1 cellular context compared by ENCODE assay signal in genomic region chr6:10449751-10450150, GRCh38.
TF ChIP-seq lines count a peak whose summit lies in the region.

No MANE protein-coding gene starts in this region.

TF ChIP-seq in K562, 482 proteins besides CTCF, POLR2A, EP300 and RAD21 (continued from another document and continues in another):
- TF ChIP-seq, protein P1, sequence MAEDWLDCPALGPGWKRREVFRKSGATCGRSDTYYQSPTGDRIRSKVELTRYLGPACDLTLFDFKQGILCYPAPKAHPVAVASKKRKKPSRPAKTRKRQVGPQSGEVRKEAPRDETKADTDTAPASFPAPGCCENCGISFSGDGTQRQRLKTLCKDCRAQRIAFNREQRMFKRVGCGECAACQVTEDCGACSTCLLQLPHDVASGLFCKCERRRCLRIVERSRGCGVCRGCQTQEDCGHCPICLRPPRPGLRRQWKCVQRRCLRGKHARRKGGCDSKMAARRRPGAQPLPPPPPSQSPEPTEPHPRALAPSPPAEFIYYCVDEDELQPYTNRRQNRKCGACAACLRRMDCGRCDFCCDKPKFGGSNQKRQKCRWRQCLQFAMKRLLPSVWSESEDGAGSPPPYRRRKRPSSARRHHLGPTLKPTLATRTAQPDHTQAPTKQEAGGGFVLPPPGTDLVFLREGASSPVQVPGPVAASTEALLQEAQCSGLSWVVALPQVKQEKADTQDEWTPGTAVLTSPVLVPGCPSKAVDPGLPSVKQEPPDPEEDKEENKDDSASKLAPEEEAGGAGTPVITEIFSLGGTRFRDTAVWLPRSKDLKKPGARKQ (CRISPR knock-in tag; IDR thresholded peaks at IDR 0.05), result no peak
- TF ChIP-seq EHMT2 (IDR thresholded peaks at IDR 0.05), result no peak
- no peak for TF ChIP-seq CBX2 (IDR thresholded peaks at IDR 0.05; ENCODE audit: insufficient read depth, low read length, poor library complexity, severe bottlenecking)
- no peak for TF ChIP-seq ZBTB49 (CRISPR knock-in tag; IDR thresholded peaks at IDR 0.05; ENCODE audit: borderline replicate concordance)
- TF ChIP-seq SLC30A9 (CRISPR knock-in tag; IDR thresholded peaks at IDR 0.05), result no peak
- peak; percentile 64; the same call in 1 of the 2 replicates for TF ChIP-seq ATF7 (IDR thresholded peaks at IDR 0.05)
- no peak for TF ChIP-seq CCNT2 (IDR thresholded peaks at IDR 0.05; ENCODE audit: borderline replicate concordance, extremely low read depth, insufficient read length, low read depth, low read length)
- TF ChIP-seq ZBED1 (IDR thresholded peaks at IDR 0.05), result no peak
- TF ChIP-seq ZNF589 (CRISPR knock-in tag; IDR thresholded peaks at IDR 0.05; ENCODE audit: low read depth), result no peak
- TF ChIP-seq MAFG (tag; conservative IDR thresholded peaks at IDR 0.05), result peak; percentile 76
- no peak for TF ChIP-seq ZC3H8 (IDR thresholded peaks at IDR 0.05)
- TF ChIP-seq DMBX1 (CRISPR knock-in tag; IDR thresholded peaks at IDR 0.05; ENCODE audit: borderline replicate concordance), result no peak
- no peak for TF ChIP-seq ZNF318 (IDR thresholded peaks at IDR 0.05; ENCODE audit: borderline replicate concordance in 1 of 2, low read depth in 1 of 2)
- peak in 1 of 2 experiments; percentile 30; a peak in 1 of 4 replicates for TF ChIP-seq FOXK2 (conservative IDR thresholded peaks at IDR 0.05 in 1 of 2, IDR thresholded peaks at IDR 0.05 in 1 of 2; ENCODE audit: low read depth in 2 of 2)
- no peak for TF ChIP-seq TCFL5 (CRISPR knock-in tag; conservative IDR thresholded peaks at IDR 0.05)
- no peak for TF ChIP-seq SAFB (IDR thresholded peaks at IDR 0.05; ENCODE audit: borderline replicate concordance, low read depth, low read length)
- no peak for TF ChIP-seq PCBP1 (IDR thresholded peaks at IDR 0.05; ENCODE audit: low read depth, low read length, poor library complexity, severe bottlenecking)
- TF ChIP-seq CREBBP (IDR thresholded peaks at IDR 0.05; ENCODE audit: low read depth, low read length), result no peak
- TF ChIP-seq MBD2 (IDR thresholded peaks at IDR 0.05; ENCODE audit: borderline replicate concordance, low read depth), result no peak
- TF ChIP-seq SMARCA4 (IDR thresholded peaks at IDR 0.05), result peak; percentile 45; the same call in 1 of the 2 replicates
- TF ChIP-seq ZNF445 (CRISPR knock-in tag; IDR thresholded peaks at IDR 0.05; ENCODE audit: low read depth), result no peak
- TF ChIP-seq CREB3L1 (IDR thresholded peaks at IDR 0.05; ENCODE audit: borderline replicate concordance, low read depth), result no peak
- peak; percentile 47; the same call in 1 of the 2 replicates for TF ChIP-seq JUND (IDR thresholded peaks at IDR 0.05; ENCODE audit: borderline replicate concordance, low read depth, low read length)
- peak; percentile 52; the same call in 1 of the 3 replicates for TF ChIP-seq JUND (tag; IDR thresholded peaks at IDR 0.05; ENCODE audit: borderline replicate concordance, low read depth, low read length)
- no peak for TF ChIP-seq JUNB (CRISPR knock-in tag; conservative IDR thresholded peaks at IDR 0.05)
- TF ChIP-seq TAL1 (IDR thresholded peaks at IDR 0.05), result no peak; the same call in 1 of the 2 replicates
- TF ChIP-seq ZBTB12 (CRISPR knock-in tag; IDR thresholded peaks at IDR 0.05), result no peak
- TF ChIP-seq TEAD1 (CRISPR knock-in tag; IDR thresholded peaks at IDR 0.05), result no peak
- TF ChIP-seq RBM25 (IDR thresholded peaks at IDR 0.05; ENCODE audit: low read depth, low read length, severe bottlenecking), result no peak
- TF ChIP-seq ZNF316 (IDR thresholded peaks at IDR 0.05), result peak; percentile 90
- TF ChIP-seq MAZ (CRISPR knock-in tag; conservative IDR thresholded peaks at IDR 0.05 in 1 of 2, IDR thresholded peaks at IDR 0.05 in 1 of 2), result peak in 1 of 2 experiments; percentile 23; a peak in 1 of 4 replicates
- no peak for TF ChIP-seq ESRRB (CRISPR knock-in tag; IDR thresholded peaks at IDR 0.05; ENCODE audit: borderline replicate concordance)
